ENCODE assay signal across 8 cellular contexts in the genomic region with DNA sequence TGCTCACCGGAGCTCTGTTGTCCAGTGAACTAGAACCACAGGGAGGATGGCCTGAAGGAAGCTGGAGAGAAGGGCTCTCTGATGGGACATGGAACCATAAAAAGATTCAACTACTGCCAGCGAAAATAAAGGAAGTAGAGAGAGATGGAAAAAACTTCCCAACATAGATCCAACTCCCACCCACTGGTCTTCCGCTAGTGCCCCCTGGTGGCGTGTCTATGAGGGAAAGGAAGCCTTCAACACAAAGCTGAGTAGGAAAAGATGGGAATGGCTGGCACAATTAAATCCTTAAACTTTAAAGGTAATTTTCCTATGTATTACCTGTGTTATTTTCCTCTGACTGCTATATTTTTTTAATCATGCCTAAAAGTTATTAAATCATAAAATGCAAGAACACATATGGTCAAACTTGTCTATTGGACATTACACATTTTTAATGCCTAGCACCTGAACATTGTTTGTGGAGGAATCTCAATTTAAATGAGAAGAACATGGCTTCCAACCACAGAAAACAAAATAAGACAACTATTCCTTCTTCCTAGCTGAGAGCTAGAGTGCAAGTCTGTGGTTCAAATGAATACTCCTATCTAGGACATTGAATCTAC. TPM values are rescaled to one million over a fixed set of nuclear protein-coding genes. Genes with fewer than 3 reads are reported as not detected.
DNase-seq lines count a peak whose midpoint lies in the region; ATAC-seq and TF ChIP-seq lines count a peak whose summit lies in the region.

No MANE protein-coding gene starts in this region.

- peaks cover 0 to 6% (median 0%) of the 10 kb centered on the region in 4 donors for H3K4me1 ChIP-seq in sigmoid colon

- no peaks in the 10 kb centered on the region for H3K27me3 ChIP-seq in sigmoid colon

- 87 to 92% methylated on average over 4 of the region's 4 CpGs for WGBS in sigmoid colon, 2 donors

- H3K4me1 Mint-ChIP-seq in glutamatergic neuron (ENCODE audit: low read depth, unreplicated experiment), result no peaks in the 10 kb centered on the region

- H3K9me3 ChIP-seq in sigmoid colon, result no peaks in the 10 kb centered on the region

- H3K27me3 Mint-ChIP-seq in glutamatergic neuron (ENCODE audit: unreplicated experiment), result no peaks in the 10 kb centered on the region

- ATAC-seq in HG02759 (IDR thresholded peaks at IDR 0.05; ENCODE audit: unreplicated experiment), result no peak

- no peak overlapping the region for H3K27ac Mint-ChIP-seq in glutamatergic neuron (ENCODE audit: unreplicated experiment)

- H3K4me3 Mint-ChIP-seq in glutamatergic neuron (ENCODE audit: unreplicated experiment), result no peak overlapping the region

- no peak overlapping the region for H3K4me3 ChIP-seq in sigmoid colon

- no peaks in the 10 kb centered on the region for H3K9me3 Mint-ChIP-seq in glutamatergic neuron (ENCODE audit: unreplicated experiment)

- TF ChIP-seq POLR2A in sigmoid colon (IDR thresholded peaks at IDR 0.05), result no peak

- peak; percentile 76 for TF ChIP-seq CTCF in glutamatergic neuron (IDR thresholded peaks at IDR 0.05; ENCODE audit: partially characterized antibody, unreplicated experiment)
- TF ChIP-seq CTCF in sigmoid colon (IDR thresholded peaks at IDR 0.05), result peak in 2 of 4 experiments; percentile 23 to 56

- DNase-seq in DMS53 (lab: John Stamatoyannopoulos, UW), result peak; percentile 69
- peak; percentile 3 for DNase-seq in HS-27A (ENCODE audit: low read depth)
- peak; percentile 5 to 6 for DNase-seq in activated CD4-positive, alpha-beta T cell treated with anti-CD3 and anti-CD28 coated beads, Interleukin-2, amount 50 U/mL, for 4 hours
- peak; percentile 83 for DNase-seq in glutamatergic neuron
- peak; percentile 65 for DNase-seq in sigmoid colon
- DNase-seq in NCI-H1930 (lab: John Stamatoyannopoulos, UW), result no peak
- DNase-seq in OCI-M1 (lab: John Stamatoyannopoulos, UW), result no peak

- intact Hi-C loops in sigmoid colon (cut with DNase I), result no loop called here

- no peak for TF ChIP-seq EP300 in sigmoid colon (IDR thresholded peaks at IDR 0.05)

- no peaks in the 10 kb centered on the region for H3K36me3 Mint-ChIP-seq in glutamatergic neuron (ENCODE audit: unreplicated experiment)

- peaks cover 0 to 42% (median 6%) of the 10 kb centered on the region in 4 donors for H3K36me3 ChIP-seq in sigmoid colon

- no peak overlapping the region for H3K27ac ChIP-seq in sigmoid colon

RNA-seq across cellular contexts. Expression of a gene that starts 51.5 kb away (rescaled TPM):
- 8.2 TPM for total RNA-seq in glutamatergic neuron (ENCODE audit: unreplicated experiment)
- 10 to 100 TPM; 18.6 to 23.5 (median 21.9) TPM for total RNA-seq in sigmoid colon
- 1 to 10 TPM; 3.9 to 7.4 (median 5.4) TPM for polyA plus RNA-seq in sigmoid colon

Comparison
In these comparisons a context has a peak if more than half of its experiments do, and no peak if none do; other contexts are left out.
1. DNase-seq: peak in DMS53 (single experiment), HS-27A (single experiment), activated CD4-positive, alpha-beta T cell treated with anti-CD3 and anti-CD28 coated beads, Interleukin-2, amount 50 U/mL, for 4 hours (2 of 2), glutamatergic neuron (single experiment) and sigmoid colon (single experiment); none in NCI-H1930 (0 of 2) and OCI-M1 (single experiment).